19 cellular contexts compared by ENCODE assay signal in genomic region chr18:42839408-42839807, GRCh38.
DNase-seq lines count a peak whose midpoint lies in the region; ATAC-seq and TF ChIP-seq lines count a peak whose summit lies in the region.
"Had no signal": no experiment of that assay in that cellular context is flagged by ENCODE, and none has a peak within 500 bp of the region (broad histone marks: within the 10 kb centered on the region; RNA-seq: fewer than 3 reads in every experiment).

No MANE protein-coding gene starts in this region.

- H3K4me2 ChIP-seq in SK-N-SH (no peak overlapping the region), fibroblast of lung (ENCODE audit: extremely low read depth, insufficient read depth, low read length) (no peak overlapping the region)

- 21% methylated on average over 1 of the region's 1 CpG for WGBS in SK-N-SH (ENCODE audit: low lambda C conversion rate)

- H3K27ac ChIP-seq in SK-N-SH (ENCODE audit: low read depth in 2 of 2, low read length in 1 of 2) (no peak overlapping the region), fibroblast of lung (ENCODE audit: insufficient read depth, low read length) (no peak overlapping the region)
- H3K27ac ChIP-seq: 22Rv1 had no signal

- H3K79me2 ChIP-seq in SK-N-SH (ENCODE audit: insufficient read depth) = no peaks in the 10 kb centered on the region
- no peaks in the 10 kb centered on the region for H3K79me2 ChIP-seq in fibroblast of lung (ENCODE audit: control insufficient read depth, insufficient read depth, low read length)

- H4K20me1 ChIP-seq in SK-N-SH (ENCODE audit: insufficient read depth) (no peaks in the 10 kb centered on the region), fibroblast of lung (ENCODE audit: control insufficient read depth, extremely low read depth, insufficient read depth, low read length) (no peaks in the 10 kb centered on the region)

- peaks cover 2 to 3% of the 10 kb centered on the region in 2 donors for H3K9me3 Mint-ChIP-seq in activated T-cell treated with anti-CD3 and anti-CD28 coated beads, Interleukin-2, amount 50 U/mL, for 72 hours

- no peaks in the 10 kb centered on the region for H3K36me3 ChIP-seq in SK-N-SH (replicated peaks in 1 of 2; ENCODE audit: control insufficient read depth in 1 of 2, insufficient read depth in 2 of 2, low read length in 1 of 2)
- no peaks in the 10 kb centered on the region for H3K36me3 ChIP-seq in fibroblast of lung (ENCODE audit: control insufficient read depth, insufficient read depth, low read length)
- H3K36me3 ChIP-seq: HAP-1 had no signal

- H3F3A ChIP-seq in SK-N-SH (replicated peaks; ENCODE audit: insufficient read depth) = no peaks in the 10 kb centered on the region

- H3K36me3 Mint-ChIP-seq in activated T-cell treated with anti-CD3 and anti-CD28 coated beads, Interleukin-2, amount 50 U/mL, for 72 hours (ENCODE audit: insufficient read depth in 2 of 2) = no peaks in the 10 kb centered on the region
- H3K36me3 Mint-ChIP-seq: CD4-positive, alpha-beta memory T cell had no signal

- DNase-seq in SK-N-SH (no peak), fibroblast of lung (ENCODE audit: low read depth in 2 of 2) (peak; percentile 1), left kidney (ENCODE audit: low read depth, low spot score) (peak; percentile 5), retinal pigment epithelial cell (ENCODE audit: low read depth) (peak; percentile 23), NCI-H2227 treated with DMSO at 0.1 percent for 48 hours (lab: John Stamatoyannopoulos, UW) (no peak), SW480 (ENCODE audit: low spot score) (no peak)
- DNase-seq in activated T-cell treated with anti-CD3 and anti-CD28 coated beads, Interleukin-2, amount 50 U/mL, for 72 hours = no peak
- DNase-seq: C1 segment of cervical spinal cord; Calu3; CD4-positive, alpha-beta memory T cell; COR-L47; DMS53; DMS79 treated with DMSO at 0.1 percent for 48 hours; GF-D8; GOT3; HFFc6 had no signal

- no peak overlapping the region for H3K27ac Mint-ChIP-seq in activated T-cell treated with anti-CD3 and anti-CD28 coated beads, Interleukin-2, amount 50 U/mL, for 72 hours
- H3K27ac Mint-ChIP-seq: CD4-positive, alpha-beta memory T cell; HFFc6 had no signal

- H3K27me3 Mint-ChIP-seq in activated T-cell treated with anti-CD3 and anti-CD28 coated beads, Interleukin-2, amount 50 U/mL, for 72 hours (ENCODE audit: low read depth) = no peaks in the 10 kb centered on the region
- H3K27me3 Mint-ChIP-seq: CD4-positive, alpha-beta memory T cell had no signal

- no peak for TF ChIP-seq RAD21 in SK-N-SH (IDR thresholded peaks at IDR 0.05; ENCODE audit: low read length)

- POLR2A ChIA-PET in SK-N-SH (lab: Yijun Ruan, JAX) = no interaction called here

- H3K4me1 Mint-ChIP-seq in activated T-cell treated with anti-CD3 and anti-CD28 coated beads, Interleukin-2, amount 50 U/mL, for 72 hours (ENCODE audit: low read depth) = no peaks in the 10 kb centered on the region
- H3K4me1 Mint-ChIP-seq: CD4-positive, alpha-beta memory T cell had no signal

- H3K9ac ChIP-seq in SK-N-SH (no peak overlapping the region), fibroblast of lung (ENCODE audit: insufficient read depth, low read length) (no peak overlapping the region)

- no peak for TF ChIP-seq EP300 in SK-N-SH (IDR thresholded peaks at IDR 0.05; ENCODE audit: borderline replicate concordance in 1 of 2, low read depth in 1 of 2, low read length in 1 of 2)

- H3K27me3 ChIP-seq in SK-N-SH (ENCODE audit: insufficient read depth) (no peaks in the 10 kb centered on the region), fibroblast of lung (ENCODE audit: control insufficient read depth, insufficient read depth, low read length) (no peaks in the 10 kb centered on the region)

- H3K4me3 ChIP-seq in SK-N-SH (ENCODE audit: low read depth in 2 of 2, low read length in 1 of 2) (no peak overlapping the region), fibroblast of lung (replicated peaks in 1 of 4; ENCODE audit: control extremely low read depth in 1 of 4, insufficient read depth in 1 of 4, low read depth in 3 of 4, low read length in 4 of 4) (no peak overlapping the region), retinal pigment epithelial cell (ENCODE audit: low read length) (no peak overlapping the region)
- H3K4me3 ChIP-seq: HAP-1 had no signal

- TF ChIP-seq CTCF in SK-N-SH (IDR thresholded peaks at IDR 0.05) (no peak), fibroblast of lung (conservative IDR thresholded peaks at IDR 0.05 in 1 of 2, IDR thresholded peaks at IDR 0.05 in 1 of 2; ENCODE audit: low read depth in 1 of 2, low read length in 2 of 2) (no peak), retinal pigment epithelial cell (conservative IDR thresholded peaks at IDR 0.05; ENCODE audit: low read depth, low read length) (no peak)

- H2AFZ ChIP-seq in SK-N-SH (ENCODE audit: low read depth) (no peak overlapping the region), fibroblast of lung (ENCODE audit: low read length) (no peak overlapping the region)

- H3K4me3 Mint-ChIP-seq in activated T-cell treated with anti-CD3 and anti-CD28 coated beads, Interleukin-2, amount 50 U/mL, for 72 hours = no peak overlapping the region
- H3K4me3 Mint-ChIP-seq: CD4-positive, alpha-beta memory T cell; HFFc6 had no signal

- no peaks in the 10 kb centered on the region for H3K9me2 ChIP-seq in SK-N-SH

- no peaks in the 10 kb centered on the region for H3K9me3 ChIP-seq in SK-N-SH
- no peaks in the 10 kb centered on the region for H3K9me3 ChIP-seq in fibroblast of lung (ENCODE audit: control insufficient read depth, insufficient read depth, low read depth, low read length)
- H3K9me3 ChIP-seq: HAP-1 had no signal

- CTCF ChIA-PET in SK-N-SH (lab: Yijun Ruan, JAX) = no interaction called here

- H3K4me1 ChIP-seq in SK-N-SH (ENCODE audit: control insufficient read depth in 1 of 2, insufficient read depth in 2 of 2, low read depth in 1 of 2, low read length in 1 of 2) = no peaks in the 10 kb centered on the region
- no peaks in the 10 kb centered on the region for H3K4me1 ChIP-seq in fibroblast of lung (ENCODE audit: control insufficient read depth, extremely low read depth, insufficient read depth, low read length)
- H3K4me1 ChIP-seq: HAP-1 had no signal

- peak; percentile 67 for ATAC-seq in SK-N-SH treated with all-trans-retinoic acid at 6 μM for 48 hours
- no peak for ATAC-seq in activated T-cell treated with anti-CD3 and anti-CD28 coated beads, Interleukin-2, amount 50 U/mL, for 72 hours (replicated peaks in 1 of 2)

TF ChIP-seq in SK-N-SH treated with all-trans-retinoic acid at 6 μM for 48 hours, 23 proteins besides CTCF, POLR2A, EP300 and RAD21 (continues in another document):
- TF ChIP-seq GLIS3 (CRISPR knock-in tag; IDR thresholded peaks at IDR 0.05) (0 out of 2 replicates have a peak, but pooled peaks have one; percentile 15), ZFP3 (CRISPR knock-in tag; IDR thresholded peaks at IDR 0.05) (peak; percentile 29; the same call in 1 of the 2 replicates), ZFP30 (CRISPR knock-in tag; IDR thresholded peaks at IDR 0.05) (no peak), POU6F1 (CRISPR knock-in tag; IDR thresholded peaks at IDR 0.05; ENCODE audit: borderline replicate concordance, low read depth) (no peak)

TF ChIP-seq in SK-N-SH, 30 proteins besides CTCF, POLR2A, EP300 and RAD21 (continues in another document):
- TF ChIP-seq POLR2AphosphoS5 (IDR thresholded peaks at IDR 0.05; ENCODE audit: low read depth, low read length) = no peak
- no peak for TF ChIP-seq CHD2 (IDR thresholded peaks at IDR 0.05; ENCODE audit: low read length, partially characterized antibody)
- TF ChIP-seq MEF2A (IDR thresholded peaks at IDR 0.05; ENCODE audit: borderline replicate concordance, low read depth) = no peak
- no peak for TF ChIP-seq RFX5 (IDR thresholded peaks at IDR 0.05; ENCODE audit: low read length)
- no peak; the same call in 1 of the 2 replicates for TF ChIP-seq TCF12 (IDR thresholded peaks at IDR 0.05)
- TF ChIP-seq ELF1 (IDR thresholded peaks at IDR 0.05) = no peak
- no peak for TF ChIP-seq FOSL2 (IDR thresholded peaks at IDR 0.05; ENCODE audit: borderline replicate concordance, low read depth)
- TF ChIP-seq MAX (IDR thresholded peaks at IDR 0.05; ENCODE audit: low read depth) = no peak
- TF ChIP-seq SMC3 (IDR thresholded peaks at IDR 0.05; ENCODE audit: low read depth, low read length) = no peak
- no peak for TF ChIP-seq IRF3 (IDR thresholded peaks at IDR 0.05; ENCODE audit: low read depth, low read length)
- no peak for TF ChIP-seq RXRA (IDR thresholded peaks at IDR 0.05; ENCODE audit: borderline replicate concordance, low read depth)
- TF ChIP-seq TAF1 (IDR thresholded peaks at IDR 0.05; ENCODE audit: borderline replicate concordance, low read depth, low read length) = no peak
- TF ChIP-seq MXI1 (IDR thresholded peaks at IDR 0.05; ENCODE audit: low read depth, low read length) = no peak
- TF ChIP-seq NRF1 (IDR thresholded peaks at IDR 0.05; ENCODE audit: low read depth, low read length) = no peak
- no peak for TF ChIP-seq USF2 (IDR thresholded peaks at IDR 0.05; ENCODE audit: borderline replicate concordance, low read depth, low read length)
- no peak for TF ChIP-seq USF1 (IDR thresholded peaks at IDR 0.05; ENCODE audit: borderline replicate concordance, low read depth)

Comparison
In these comparisons a context has a peak if more than half of its experiments do, and no peak if none do; other contexts are left out.
1. DNase-seq: peak in fibroblast of lung (2 of 2), left kidney (single experiment) and retinal pigment epithelial cell (single experiment); none in SK-N-SH (single experiment), activated T-cell treated with anti-CD3 and anti-CD28 coated beads, Interleukin-2, amount 50 U/mL, for 72 hours (0 of 2), NCI-H2227 treated with DMSO at 0.1 percent for 48 hours (single experiment) and SW480 (single experiment).